8 cellular contexts compared by ENCODE assay signal in genomic region chr22:45240810-45241631, GRCh38. TPM values are rescaled to one million over a fixed set of nuclear protein-coding genes. Genes with fewer than 3 reads are reported as not detected.
DNase-seq lines count a peak whose midpoint lies in the region; ATAC-seq and TF ChIP-seq lines count a peak whose summit lies in the region.

Gene KIAA0930 (minus strand): TSS chr22:45240894. CDS start chr22:45240703, 191 bp downstream.

- H3K4me3 Mint-ChIP-seq in CD4-positive, CD25-positive, alpha-beta regulatory T cell = peak within 1 kb of the TSS; percentile 88 to 97 (median 94)
- H3K4me3 Mint-ChIP-seq in activated CD4-positive, alpha-beta memory T cell treated with anti-CD3 and anti-CD28 coated beads, Interleukin-2, amount 10 ng/mL, durations not matched to agents 7 days and 5 days = peak within 1 kb of the TSS; percentile 88

- H3K9me3 ChIP-seq in CD4-positive, CD25-positive, alpha-beta regulatory T cell (ENCODE audit: control insufficient read depth in 2 of 2, low read length in 2 of 2) = no peaks in the 10 kb centered on the region
- no peaks in the 10 kb centered on the region for H3K9me3 ChIP-seq in right lobe of liver

- peaks cover 0 to 41% (median 19%) of the 10 kb centered on the region in 4 donors for H3K4me1 Mint-ChIP-seq in CD4-positive, CD25-positive, alpha-beta regulatory T cell
- H3K4me1 Mint-ChIP-seq in activated CD4-positive, alpha-beta memory T cell treated with anti-CD3 and anti-CD28 coated beads, Interleukin-2, amount 10 ng/mL, durations not matched to agents 7 days and 5 days = peaks cover 29% of the 10 kb centered on the region

- CTCF ChIA-PET in activated CD4-positive, alpha-beta memory T cell treated with anti-CD3 and anti-CD28 coated beads, Interleukin-2, amount 10 ng/mL, durations not matched to agents 7 days and 5 days (lab: Charles Lee) = no interaction called here

- DNase-seq in CD4-positive, CD25-positive, alpha-beta regulatory T cell = peak; percentile 75 to 83 (median 83)
- DNase-seq in H4 (ENCODE audit: low spot score) (no peak), NCI-H69 (lab: John Stamatoyannopoulos, UW) (peak; percentile 88), dorsolateral prefrontal cortex (peak in 9 of 10 donors; percentile 51 to 80 (median 67)), right lobe of liver (peak; percentile 91 to 93 (median 93))
- DNase-seq in activated CD4-positive, alpha-beta memory T cell treated with anti-CD3 and anti-CD28 coated beads, Interleukin-2, amount 10 ng/mL, durations not matched to agents 7 days and 5 days = peak; percentile 86
- peak; percentile 75 for DNase-seq in stimulated activated CD4-positive, alpha-beta T cell treated with anti-CD3 and anti-CD28 coated beads, Interleukin-4, amount 100 ng/mL, for 1 hour

- H3K27ac ChIP-seq in CD4-positive, CD25-positive, alpha-beta regulatory T cell (ENCODE audit: insufficient read depth, low read length, poor library complexity, severe bottlenecking) = peak within 1 kb of the TSS; percentile 72
- peak within 1 kb of the TSS in 55 of 59 donors; percentile 12 to 89 (median 69) for H3K27ac ChIP-seq in dorsolateral prefrontal cortex
- peak within 1 kb of the TSS in 2 of 3 donors; percentile 43 to 72 for H3K27ac ChIP-seq in right lobe of liver

- POLR2A ChIA-PET in activated CD4-positive, alpha-beta memory T cell treated with anti-CD3 and anti-CD28 coated beads, Interleukin-2, amount 10 ng/mL, durations not matched to agents 7 days and 5 days (lab: Charles Lee) = no interaction called here

- no peak for TF ChIP-seq CTCF in dorsolateral prefrontal cortex (IDR thresholded peaks at IDR 0.05 in 54 of 56, conservative IDR thresholded peaks at IDR 0.05 in 2 of 56; ENCODE audit: low read depth in 1 of 56, partially characterized antibody in 56 of 56)
- TF ChIP-seq CTCF in right lobe of liver (IDR thresholded peaks at IDR 0.05) = no peak

- H3K9me3 Mint-ChIP-seq in CD4-positive, CD25-positive, alpha-beta regulatory T cell = no peaks in the 10 kb centered on the region
- no peaks in the 10 kb centered on the region for H3K9me3 Mint-ChIP-seq in activated CD4-positive, alpha-beta memory T cell treated with anti-CD3 and anti-CD28 coated beads, Interleukin-2, amount 10 ng/mL, durations not matched to agents 7 days and 5 days

- no peak within 1 kb of the TSS for H3K4me3 ChIP-seq in CD4-positive, CD25-positive, alpha-beta regulatory T cell (ENCODE audit: low read depth, low read length)
- H3K4me3 ChIP-seq in dorsolateral prefrontal cortex (peak within 1 kb of the TSS; percentile 55 to 92 (median 80)), right lobe of liver (peak within 1 kb of the TSS; percentile 56 to 66 (median 64))

- intact Hi-C loops in dorsolateral prefrontal cortex (cut with DNase I) (loop anchor here (1.0 to 10.0 kb wide), 3 partner anchors 30 to 76 kb away; partner anchors contain the start of gene NUP50 (in 1 of the 2)), right lobe of liver (cut with DNase I) (no loop called here)

- H3K36me3 Mint-ChIP-seq in CD4-positive, CD25-positive, alpha-beta regulatory T cell = peaks cover 4% of the 10 kb centered on the region
- H3K36me3 Mint-ChIP-seq in activated CD4-positive, alpha-beta memory T cell treated with anti-CD3 and anti-CD28 coated beads, Interleukin-2, amount 10 ng/mL, durations not matched to agents 7 days and 5 days (ENCODE audit: low read depth) = peaks cover 4% of the 10 kb centered on the region

- ATAC-seq in CD4-positive, CD25-positive, alpha-beta regulatory T cell (ENCODE audit: low read depth in 2 of 2) = peak; percentile 69
- peak; percentile 69 to 76 (median 72) for ATAC-seq in right lobe of liver
- no peak for ATAC-seq in HG03469 (IDR thresholded peaks at IDR 0.05; ENCODE audit: unreplicated experiment)

- peak within 1 kb of the TSS; percentile 87 to 95 (median 93) for H3K27ac Mint-ChIP-seq in CD4-positive, CD25-positive, alpha-beta regulatory T cell
- H3K27ac Mint-ChIP-seq in activated CD4-positive, alpha-beta memory T cell treated with anti-CD3 and anti-CD28 coated beads, Interleukin-2, amount 10 ng/mL, durations not matched to agents 7 days and 5 days = peak within 1 kb of the TSS; percentile 76

- H3K4me1 ChIP-seq in CD4-positive, CD25-positive, alpha-beta regulatory T cell (ENCODE audit: control insufficient read depth, insufficient read depth, low read length, poor library complexity, severe bottlenecking) = peaks cover 17% of the 10 kb centered on the region
- peaks cover 0 to 43% (median 12%) of the 10 kb centered on the region in 4 donors for H3K4me1 ChIP-seq in right lobe of liver

- WGBS in right lobe of liver (ENCODE audit: insufficient coverage, low coverage, low lambda C conversion rate, missing lambda C conversion rate) = 4% methylated on average over 33 of the region's 66 CpGs

- no peaks in the 10 kb centered on the region for H3K36me3 ChIP-seq in CD4-positive, CD25-positive, alpha-beta regulatory T cell (ENCODE audit: control insufficient read depth, insufficient read depth, low read length)
- no peaks in the 10 kb centered on the region for H3K36me3 ChIP-seq in right lobe of liver

- TF ChIP-seq POLR2A in right lobe of liver (IDR thresholded peaks at IDR 0.05) = peak; percentile 38

- H3K27me3 ChIP-seq in CD4-positive, CD25-positive, alpha-beta regulatory T cell (ENCODE audit: control insufficient read depth, insufficient read depth, low read length) = no peaks in the 10 kb centered on the region
- H3K27me3 ChIP-seq in dorsolateral prefrontal cortex (no peaks in the 10 kb centered on the region), right lobe of liver (no peaks in the 10 kb centered on the region)

- peaks cover 4% of the 10 kb centered on the region for H3K27me3 Mint-ChIP-seq in CD4-positive, CD25-positive, alpha-beta regulatory T cell
- no peaks in the 10 kb centered on the region for H3K27me3 Mint-ChIP-seq in activated CD4-positive, alpha-beta memory T cell treated with anti-CD3 and anti-CD28 coated beads, Interleukin-2, amount 10 ng/mL, durations not matched to agents 7 days and 5 days

RNA-seq across cellular contexts. Expression of gene KIAA0930, which starts in this region (rescaled TPM):
- total RNA-seq in CD4-positive, CD25-positive, alpha-beta regulatory T cell = 21.3 TPM
- polyA plus RNA-seq in CD4-positive, CD25-positive, alpha-beta regulatory T cell = 1 to 10 TPM in 2 of 4 donors, under 1 TPM in 2; 0.70 to 2.4 (median 1.4) TPM
- total RNA-seq in H4 (2014; rRNA removed; shearing (Covaris generic)) = 76.7 and 97.2 TPM in 2 replicates
- total RNA-seq in activated CD4-positive, alpha-beta memory T cell treated with anti-CD3 and anti-CD28 coated beads, Interleukin-2, amount 10 ng/mL, durations not matched to agents 7 days and 5 days = 10 to 100 TPM; 22.2 to 30.0 TPM
- total RNA-seq in dorsolateral prefrontal cortex (100 to 1,000 TPM; 174 to 603 (median 325) TPM), right lobe of liver (10 to 100 TPM; 24.5 to 57.9 (median 40.8) TPM)

Comparison
In these comparisons a context has a peak if more than half of its experiments do, and no peak if none do; other contexts are left out.
1. intact Hi-C loops: an anchor here in dorsolateral prefrontal cortex (1.0 to 10.0 kb wide); none called in right lobe of liver.